ENCODE assay signal across 8 cellular contexts in the genomic region with DNA sequence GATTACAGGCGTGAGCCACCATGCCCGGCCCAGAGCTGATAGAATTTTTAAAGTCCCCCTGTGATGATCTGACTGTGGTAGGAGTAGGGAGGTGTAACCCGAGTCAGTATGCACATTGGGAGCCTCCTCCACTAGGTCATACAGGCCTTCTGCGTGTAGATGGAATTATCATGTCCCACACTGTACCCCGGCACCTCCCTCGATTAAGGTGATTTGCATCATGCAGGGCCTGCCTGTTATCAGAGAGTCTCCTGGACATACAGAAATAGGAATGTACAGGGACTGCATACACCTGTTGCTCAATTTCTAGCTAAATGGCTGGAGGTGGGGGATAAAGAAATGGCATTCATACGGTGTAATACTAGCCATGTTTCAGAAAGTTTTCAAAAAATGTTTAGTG. TPM values are rescaled to one million over a fixed set of nuclear protein-coding genes. Genes with fewer than 3 reads are reported as not detected.
A peak's percentile ranks its signal among the peaks of the same experiment; 100 is the strongest.
DNase-seq lines count a peak whose midpoint lies in the region; ATAC-seq and TF ChIP-seq lines count a peak whose summit lies in the region.

No MANE protein-coding gene starts in this region.

- H3K9me3 Mint-ChIP-seq in activated T-cell treated with anti-CD3 and anti-CD28 coated beads, Interleukin-2, amount 50 U/mL, for 24 hours = peaks cover 34% of the 10 kb centered on the region
- peaks cover 9% of the 10 kb centered on the region for H3K9me3 Mint-ChIP-seq in activated CD8-positive, alpha-beta T cell treated with anti-CD3 and anti-CD28 coated beads, Interleukin-2, amount 10 ng/mL, durations not matched to agents 7 days and 5 days (ENCODE audit: insufficient read depth)

- H3K27ac ChIP-seq in iPS-18a (ENCODE audit: low read length) = no peak overlapping the region
- H3K27ac ChIP-seq in stomach smooth muscle (ENCODE audit: low read length) = peak overlapping the region; percentile 58

- peaks cover 46% of the 10 kb centered on the region for H3K4me1 Mint-ChIP-seq in activated T-cell treated with anti-CD3 and anti-CD28 coated beads, Interleukin-2, amount 50 U/mL, for 24 hours (ENCODE audit: low read depth)
- peaks cover 37% of the 10 kb centered on the region for H3K4me1 Mint-ChIP-seq in activated CD8-positive, alpha-beta T cell treated with anti-CD3 and anti-CD28 coated beads, Interleukin-2, amount 10 ng/mL, durations not matched to agents 7 days and 5 days (ENCODE audit: low read depth)

- no peak for DNase-seq in activated T-cell treated with anti-CD3 and anti-CD28 coated beads, Interleukin-2, amount 50 U/mL, for 24 hours
- DNase-seq in activated T-cell treated with anti-CD3 and anti-CD28 coated beads, Interleukin-2, amount 50 U/mL, for 48 hours = no peak
- DNase-seq in activated CD8-positive, alpha-beta T cell treated with anti-CD3 and anti-CD28 coated beads, Interleukin-2, amount 10 ng/mL, durations not matched to agents 7 days and 5 days = no peak
- no peak for DNase-seq in GM13976 (ENCODE audit: low spot score)

- POLR2A ChIA-PET in activated CD8-positive, alpha-beta T cell treated with anti-CD3 and anti-CD28 coated beads, Interleukin-2, amount 10 ng/mL, durations not matched to agents 7 days and 5 days (lab: Charles Lee) = interaction anchor here (1.2 to 1.6 kb wide), 2 partner anchors 22 to 58 kb away, joined by 4 to 7 read pairs; partner anchors contain the start of genes ZNF497 and ZSCAN22

- in situ Hi-C loops in GM13976 (cut with MboI; ENCODE audit: low sequenced_read_pairs, unreplicated experiment) = no loop called here

- H3K36me3 Mint-ChIP-seq in activated T-cell treated with anti-CD3 and anti-CD28 coated beads, Interleukin-2, amount 50 U/mL, for 24 hours (ENCODE audit: low read depth) = peaks cover 92% of the 10 kb centered on the region
- peaks cover 78% of the 10 kb centered on the region for H3K36me3 Mint-ChIP-seq in activated CD8-positive, alpha-beta T cell treated with anti-CD3 and anti-CD28 coated beads, Interleukin-2, amount 10 ng/mL, durations not matched to agents 7 days and 5 days (ENCODE audit: low read depth)

- peaks cover 3% of the 10 kb centered on the region for H3K4me1 ChIP-seq in iPS-18a (ENCODE audit: control insufficient read depth, low read depth, low read length)
- peaks cover 10% of the 10 kb centered on the region for H3K4me1 ChIP-seq in stomach smooth muscle (ENCODE audit: control insufficient read depth, insufficient read depth, low read length)

- no peaks in the 10 kb centered on the region for H3K27me3 ChIP-seq in iPS-18a (ENCODE audit: control insufficient read depth, insufficient read depth, low read length)
- no peaks in the 10 kb centered on the region for H3K27me3 ChIP-seq in stomach smooth muscle (ENCODE audit: control insufficient read depth in 1 of 2, insufficient read depth in 2 of 2, low read length in 2 of 2)

- peaks cover 31% of the 10 kb centered on the region for H3K36me3 ChIP-seq in iPS-18a (ENCODE audit: control insufficient read depth, low read depth, low read length)
- peaks cover 23 to 28% of the 10 kb centered on the region in 2 donors for H3K36me3 ChIP-seq in stomach smooth muscle (ENCODE audit: control insufficient read depth in 2 of 2, insufficient read depth in 2 of 2, low read length in 2 of 2)

- H3K4me3 ChIP-seq in iPS-18a (ENCODE audit: low read length) (peak overlapping the region; percentile 85), stomach smooth muscle (ENCODE audit: low read length in 2 of 2) (peak overlapping the region in 1 of 2 donors; percentile 99)

- no peak for ATAC-seq in activated CD8-positive, alpha-beta T cell treated with anti-CD3 and anti-CD28 coated beads, Interleukin-2, amount 10 ng/mL, durations not matched to agents 7 days and 5 days
- ATAC-seq in GM18867 (IDR thresholded peaks at IDR 0.05; ENCODE audit: unreplicated experiment) = no peak
- ATAC-seq in GM19328 (IDR thresholded peaks at IDR 0.05; ENCODE audit: unreplicated experiment) = no peak

- H3K9me3 ChIP-seq in iPS-18a (ENCODE audit: control insufficient read depth, low read depth, low read length) (no peaks in the 10 kb centered on the region), stomach smooth muscle (ENCODE audit: control insufficient read depth in 2 of 2, low read length in 2 of 2) (no peaks in the 10 kb centered on the region)

- peak overlapping the region; percentile 99 for H3K27ac Mint-ChIP-seq in activated T-cell treated with anti-CD3 and anti-CD28 coated beads, Interleukin-2, amount 50 U/mL, for 24 hours
- H3K27ac Mint-ChIP-seq in activated CD8-positive, alpha-beta T cell treated with anti-CD3 and anti-CD28 coated beads, Interleukin-2, amount 10 ng/mL, durations not matched to agents 7 days and 5 days = peak overlapping the region; percentile 98

- H3K4me3 Mint-ChIP-seq in activated T-cell treated with anti-CD3 and anti-CD28 coated beads, Interleukin-2, amount 50 U/mL, for 24 hours = peak overlapping the region; percentile 99
- peak overlapping the region; percentile 89 for H3K4me3 Mint-ChIP-seq in activated CD8-positive, alpha-beta T cell treated with anti-CD3 and anti-CD28 coated beads, Interleukin-2, amount 10 ng/mL, durations not matched to agents 7 days and 5 days

- H3K9ac ChIP-seq in iPS-18a (ENCODE audit: low read length) (no peak overlapping the region), stomach smooth muscle (ENCODE audit: low read length in 2 of 2) (peak overlapping the region in 1 of 2 donors; percentile 68)

- CTCF ChIA-PET in activated CD8-positive, alpha-beta T cell treated with anti-CD3 and anti-CD28 coated beads, Interleukin-2, amount 10 ng/mL, durations not matched to agents 7 days and 5 days (lab: Charles Lee) = interaction anchor here (2.0 kb wide), 1 partner anchor 122 kb away, joined by 4 read pairs; the partner anchor contains the start of gene ZNF274

- no peaks in the 10 kb centered on the region for H3K27me3 Mint-ChIP-seq in activated T-cell treated with anti-CD3 and anti-CD28 coated beads, Interleukin-2, amount 50 U/mL, for 24 hours
- H3K27me3 Mint-ChIP-seq in activated CD8-positive, alpha-beta T cell treated with anti-CD3 and anti-CD28 coated beads, Interleukin-2, amount 10 ng/mL, durations not matched to agents 7 days and 5 days (ENCODE audit: low read depth) = no peaks in the 10 kb centered on the region

- TF ChIP-seq CTCF in GM13976 (IDR thresholded peaks at IDR 0.05; ENCODE audit: borderline replicate concordance, control extremely low read depth, extremely low read depth, insufficient read depth, missing control alignments) = no peak

RNA-seq across cellular contexts. Expression of gene ERVK3-1, which starts 0.9 kb away (rescaled TPM):
- 10 to 100 TPM; 60.7 to 61.9 TPM for total RNA-seq in activated CD8-positive, alpha-beta T cell treated with anti-CD3 and anti-CD28 coated beads, Interleukin-2, amount 10 ng/mL, durations not matched to agents 7 days and 5 days

RNA-seq across cellular contexts. Expression of gene ZSCAN22, which starts 22.5 kb away (rescaled TPM):
- total RNA-seq in activated CD8-positive, alpha-beta T cell treated with anti-CD3 and anti-CD28 coated beads, Interleukin-2, amount 10 ng/mL, durations not matched to agents 7 days and 5 days = 1 to 10 TPM; 4.8 to 5.2 TPM

RNA-seq across cellular contexts. Expression of gene ZNF8, which starts 25.5 kb away (rescaled TPM):
- total RNA-seq in activated CD8-positive, alpha-beta T cell treated with anti-CD3 and anti-CD28 coated beads, Interleukin-2, amount 10 ng/mL, durations not matched to agents 7 days and 5 days = 1 to 10 TPM; 4.7 TPM

RNA-seq across cellular contexts. Expression of gene A1BG, which starts 49.0 kb away (rescaled TPM):
- 10 to 100 TPM; 14.9 to 17.5 TPM for total RNA-seq in activated CD8-positive, alpha-beta T cell treated with anti-CD3 and anti-CD28 coated beads, Interleukin-2, amount 10 ng/mL, durations not matched to agents 7 days and 5 days

RNA-seq across cellular contexts. Expression of gene ZNF497, which starts 58.3 kb away (rescaled TPM):
- 1 to 10 TPM; 1.5 to 1.7 TPM for total RNA-seq in activated CD8-positive, alpha-beta T cell treated with anti-CD3 and anti-CD28 coated beads, Interleukin-2, amount 10 ng/mL, durations not matched to agents 7 days and 5 days
